Comparison of ENCODE assay signal across 2 cellular contexts in genomic region chr1:1429671-1430073, GRCh38.
A peak's percentile ranks its signal among the peaks of the same experiment; 100 is the strongest.
TF ChIP-seq lines count a peak whose summit lies in the region.

No MANE protein-coding gene starts in this region.

TF ChIP-seq in GM23338, 12 proteins besides CTCF, POLR2A, EP300 and RAD21:
- TF ChIP-seq REST (IDR thresholded peaks at IDR 0.05; ENCODE audit: unreplicated experiment) = no peak
- no peak for TF ChIP-seq EZH2 (IDR thresholded peaks at IDR 0.05; ENCODE audit: low read depth, unreplicated experiment)
- no peak for TF ChIP-seq CREB1 (CRISPR knock-in tag; IDR thresholded peaks at IDR 0.05; ENCODE audit: low read depth)
- TF ChIP-seq EZH2phosphoT487 (IDR thresholded peaks at IDR 0.05; ENCODE audit: unreplicated experiment) = no peak
- no peak for TF ChIP-seq STAT1 (IDR thresholded peaks at IDR 0.05; ENCODE audit: unreplicated experiment)
- no peak for TF ChIP-seq ETS1 (IDR thresholded peaks at IDR 0.05)
- no peak for TF ChIP-seq ZNF462 (CRISPR knock-in tag; IDR thresholded peaks at IDR 0.05)
- no peak for TF ChIP-seq NANOG (IDR thresholded peaks at IDR 0.05; ENCODE audit: borderline replicate concordance)
- no peak for TF ChIP-seq JUNB (IDR thresholded peaks at IDR 0.05; ENCODE audit: unreplicated experiment)
- no peak for TF ChIP-seq ZNF331 (CRISPR knock-in tag; IDR thresholded peaks at IDR 0.05; ENCODE audit: low read depth)
- no peak for TF ChIP-seq POLR2AphosphoS5 (IDR thresholded peaks at IDR 0.05; ENCODE audit: low read depth)

TF ChIP-seq in K562, 482 proteins besides CTCF, POLR2A, EP300 and RAD21:
- TF ChIP-seq CTBP1 (IDR thresholded peaks at IDR 0.05; ENCODE audit: borderline replicate concordance) (0 out of 2 replicates have a peak, but pooled peaks have one; percentile 14), DEAF1 (CRISPR knock-in tag; IDR thresholded peaks at IDR 0.05) (no peak), SPI1 (IDR thresholded peaks at IDR 0.05; ENCODE audit: borderline replicate concordance, low read depth, low read length) (peak; percentile 37; the same call in 1 of the 2 replicates), BCOR (IDR thresholded peaks at IDR 0.05) (peak; percentile 79), NCOR1 (IDR thresholded peaks at IDR 0.05) (no peak), ZBTB7A (IDR thresholded peaks at IDR 0.05; ENCODE audit: borderline replicate concordance, control insufficient read depth, low read depth, low read length) (peak; percentile 54), SMARCA5 (IDR thresholded peaks at IDR 0.05) (peak; percentile 27; the same call in 1 of the 2 replicates), FOXA3 (CRISPR knock-in tag; conservative IDR thresholded peaks at IDR 0.05 in 1 of 2, IDR thresholded peaks at IDR 0.05 in 1 of 2) (peak; percentile 89 to 92; a peak in 3 of 4 replicates), ZNF121 (CRISPR knock-in tag; conservative IDR thresholded peaks at IDR 0.05) (peak; percentile 98), MLLT1 (IDR thresholded peaks at IDR 0.05) (no peak), ID3 (CRISPR knock-in tag; IDR thresholded peaks at IDR 0.05) (no peak), ID3 (tag; IDR thresholded peaks at IDR 0.05) (no peak)
